In genomic region chr3:142047021-142047369, GRCh38 we compare ENCODE assay signal across 1 cellular context.
TF ChIP-seq lines count a peak whose summit lies in the region.

No MANE protein-coding gene starts in this region.

TF ChIP-seq in K562, 482 proteins besides CTCF, POLR2A, EP300 and RAD21 (continued from another document):
- TF ChIP-seq GATAD2B (IDR thresholded peaks at IDR 0.05; ENCODE audit: borderline replicate concordance) (peak; percentile 65; the same call in 1 of the 2 replicates), DACH1 (IDR thresholded peaks at IDR 0.05; ENCODE audit: partially characterized antibody) (peak; percentile 7), ZKSCAN8 (CRISPR knock-in tag; IDR thresholded peaks at IDR 0.05) (0 out of 2 replicates have a peak, but pooled peaks have one; percentile 6), BACH1 (tag; IDR thresholded peaks at IDR 0.05) (0 out of 2 replicates have a peak, but pooled peaks have one; percentile 10), SMARCB1 (IDR thresholded peaks at IDR 0.05; ENCODE audit: insufficient read length, low read depth) (peak; percentile 74), HMG20B (CRISPR knock-in tag; IDR thresholded peaks at IDR 0.05) (no peak)
